In the genomic region with DNA sequence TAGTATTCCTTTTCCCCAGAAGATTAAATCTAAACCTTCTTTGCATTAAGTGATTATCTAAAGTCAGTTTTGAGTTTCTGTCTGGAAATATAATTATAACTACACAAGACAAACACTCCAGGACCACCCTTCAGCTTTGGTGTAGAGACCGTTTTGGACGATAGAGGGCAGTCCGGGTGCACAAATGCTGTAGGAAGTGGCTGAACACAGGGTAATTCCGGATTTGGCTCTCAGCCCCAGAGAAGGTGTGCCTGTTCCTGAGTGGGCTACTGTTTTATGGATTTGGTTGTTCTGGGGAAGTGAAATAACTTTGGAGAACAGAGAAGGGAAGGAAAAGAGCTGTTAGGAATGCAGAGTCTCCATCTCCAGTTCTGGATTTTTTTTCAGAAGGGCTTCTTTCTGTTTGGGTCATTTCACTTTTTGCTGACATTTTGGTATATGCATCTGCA, we compare ENCODE assay signal across 8 cellular contexts. TPM values are rescaled to one million over a fixed set of nuclear protein-coding genes. Genes with fewer than 3 reads are reported as not detected.
DNase-seq lines count a peak whose midpoint lies in the region; ATAC-seq, FAIRE-seq and TF ChIP-seq lines count a peak whose summit lies in the region.

No MANE protein-coding gene starts in this region.

- TF ChIP-seq POLR2A in right lobe of liver (IDR thresholded peaks at IDR 0.05): no peak

- H3K4me3 ChIP-seq in A673 (ENCODE audit: low read depth, low read length, poor library complexity, severe bottlenecking): no peak overlapping the region
- H3K4me3 ChIP-seq in bronchial epithelial cell (ENCODE audit: low read depth, low read length): no peak overlapping the region
- no peak overlapping the region for H3K4me3 ChIP-seq in right lobe of liver

- H3K4me1 ChIP-seq in A673 (ENCODE audit: insufficient read depth, low read length, poor library complexity, severe bottlenecking) (peaks cover 32% of the 10 kb centered on the region), right lobe of liver (no peaks in the 10 kb centered on the region)

- TF ChIP-seq CTCF in A673 (conservative IDR thresholded peaks at IDR 0.05; ENCODE audit: low read depth, low read length) (peak; percentile 100), VCaP (conservative IDR thresholded peaks at IDR 0.05) (peak; percentile 89), bronchial epithelial cell (IDR thresholded peaks at IDR 0.05; ENCODE audit: insufficient read depth, low read length, severe bottlenecking) (peak; percentile 77), right lobe of liver (IDR thresholded peaks at IDR 0.05) (peak; percentile 61 to 84 (median 68))

- DNase-seq in A673 (ENCODE audit: low spot score) (peak; percentile 90), NCI-H146 treated with DMSO at 0.1 percent for 48 hours (lab: John Stamatoyannopoulos, UW; ENCODE audit: unreplicated experiment) (peak; percentile 1), bronchial epithelial cell (ENCODE audit: low read depth) (peak; percentile 50), right lobe of liver (peak in 2 of 3 donors; percentile 40 to 56)
- DNase-seq in stimulated activated CD8-positive, alpha-beta memory T cell treated with anti-CD3 and anti-CD28 coated beads, Interleukin-4, amount 100 ng/mL, for 24 hours (ENCODE audit: low read depth): peak; percentile 37

- H3K9me3 ChIP-seq in A673 (ENCODE audit: low read depth, low read length, poor library complexity, severe bottlenecking): no peaks in the 10 kb centered on the region
- H3K9me3 ChIP-seq in right lobe of liver: no peaks in the 10 kb centered on the region

- POLR2A ChIA-PET in A673 (lab: Charles Lee; ENCODE audit: low non-redundant PET): no interaction called here

- H3K27ac ChIP-seq in A673 (ENCODE audit: low read depth, low read length, poor library complexity, severe bottlenecking): no peak overlapping the region
- no peak overlapping the region for H3K27ac ChIP-seq in VCaP
- no peak overlapping the region for H3K27ac ChIP-seq in right lobe of liver

- no peaks in the 10 kb centered on the region for H3K27me3 ChIP-seq in A673 (replicated peaks; ENCODE audit: insufficient read depth, low read depth, low read length, poor library complexity)
- no peaks in the 10 kb centered on the region for H3K27me3 ChIP-seq in bronchial epithelial cell (ENCODE audit: control insufficient read depth, insufficient read depth, low read length)
- H3K27me3 ChIP-seq in right lobe of liver: no peaks in the 10 kb centered on the region

- 0% methylated on average over 4 of the region's 4 CpGs for WGBS in right lobe of liver (ENCODE audit: insufficient coverage, low coverage, low lambda C conversion rate, missing lambda C conversion rate)

- intact Hi-C loops in A673 (cut with micrococcal nuclease; ENCODE audit: unreplicated experiment) (loop anchor here (1.0 kb wide), 2 partner anchors 428 to 507 kb away; no protein-coding TSS in a partner anchor), right lobe of liver (cut with DNase I) (loop anchor here in 1 of 2 donors (10.0 kb wide), 1 partner anchor 425 kb away; no protein-coding TSS in a partner anchor)

- H3K36me3 ChIP-seq in A673 (ENCODE audit: insufficient read depth, low read length, poor library complexity, severe bottlenecking) (peaks cover 55% of the 10 kb centered on the region), bronchial epithelial cell (ENCODE audit: control insufficient read depth, insufficient read depth, low read length) (peaks cover 10% of the 10 kb centered on the region), right lobe of liver (peaks cover 0 to 21% (median 8%) of the 10 kb centered on the region in 4 donors)

- BruUV-seq in A673 (replicated peaks; lab: Mats Ljungman, UMichigan): no TSS peak

- peak; percentile 97 for ATAC-seq in GM18502 (IDR thresholded peaks at IDR 0.05; ENCODE audit: poor library complexity, unreplicated experiment)
- peak; percentile 92 for ATAC-seq in HG02884 (IDR thresholded peaks at IDR 0.05; ENCODE audit: unreplicated experiment)
- ATAC-seq in right lobe of liver: peak; percentile 89 to 94 (median 90)

- no peak for FAIRE-seq in bronchial epithelial cell (lab: Jason Lieb, UNC)

- CTCF ChIA-PET in A673 (lab: Charles Lee): interaction anchor here (0.7 to 1.3 kb wide), 3 partner anchors 10 to 507 kb away, joined by 4 to 14 read pairs (median 4); no protein-coding TSS in a partner anchor

RNA-seq across cellular contexts. Expression of gene EXT2, which starts 14.8 kb away (rescaled TPM):
- total RNA-seq in A673 (2021) (123 and 128 TPM in 2 replicates), bronchial epithelial cell (95.6 and 106 TPM in 2 replicates), right lobe of liver (10 to 100 TPM; 21.9 to 31.3 (median 26.9) TPM)

RNA-seq across cellular contexts. Expression of gene ACCS, which starts 44.2 kb away (rescaled TPM):
- total RNA-seq in A673 (2021): 28.4 and 35.3 TPM in 2 replicates
- total RNA-seq in bronchial epithelial cell: 3.6 and 7.9 TPM in 2 replicates
- 10 to 100 TPM in 4 of 6 experiments, 1 to 10 TPM in 2; 7.3 to 32.2 (median 15.4) TPM for total RNA-seq in right lobe of liver

Comparison
In these comparisons a context has a peak if more than half of its experiments do, and no peak if none do; other contexts are left out.
1. DNase-seq: peak in every context shown above with its lines; median percentile 90 in A673; 50 in bronchial epithelial cell; 48 in right lobe of liver; 37 in stimulated activated CD8-positive, alpha-beta memory T cell treated with anti-CD3 and anti-CD28 coated beads, Interleukin-4, amount 100 ng/mL, for 24 hours; 1 in NCI-H146 treated with DMSO at 0.1 percent for 48 hours.